Comparison of ENCODE assay signal across 19 cellular contexts in the genomic region with DNA sequence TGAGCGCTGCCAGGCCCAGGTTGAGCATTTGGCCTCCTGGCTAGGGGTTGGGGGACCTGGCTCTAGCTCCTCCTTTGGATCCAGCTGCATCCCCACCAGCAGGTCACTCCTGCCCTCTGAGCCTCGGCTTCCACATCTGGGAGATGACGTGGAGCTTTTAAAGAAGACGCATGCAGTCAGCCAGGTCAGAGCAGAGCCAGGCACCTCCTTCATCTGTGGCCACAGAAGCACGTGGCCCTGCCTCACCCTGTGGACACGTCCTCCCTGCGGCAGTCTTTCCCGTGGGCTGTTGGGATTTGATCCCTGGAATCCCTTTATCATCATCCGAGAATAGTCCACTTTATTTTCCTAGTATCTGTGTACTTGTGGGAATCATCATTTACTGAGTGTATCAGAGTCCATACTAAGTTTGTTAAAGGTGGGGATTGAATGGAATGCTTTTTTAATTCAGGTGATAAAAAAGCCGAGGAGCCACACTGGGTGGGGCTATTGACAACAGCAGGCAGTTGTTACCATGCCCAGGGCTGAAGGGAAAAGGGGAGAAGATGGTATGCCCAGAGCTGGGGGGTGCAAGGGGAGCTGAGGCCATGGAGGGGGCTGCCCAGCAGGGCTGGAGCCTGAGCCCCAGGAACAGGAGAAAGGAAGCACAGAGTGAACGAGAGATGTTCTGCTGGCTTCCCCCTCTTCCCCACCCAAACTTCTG.
"Had no signal": no experiment of that assay in that cellular context is flagged by ENCODE, and none has a peak within 500 bp of the region (broad histone marks: within the 10 kb centered on the region; RNA-seq: fewer than 3 reads in every experiment).

No MANE protein-coding gene starts in this region.

- DNase-seq: esophagus squamous epithelium; foreskin fibroblast; glutamatergic neuron; kidney; left cardiac atrium; mesendoderm; naive thymus-derived CD8-positive, alpha-beta T cell; occipital lobe; psoas muscle; stimulated activated CD4-positive, alpha-beta T cell treated with anti-CD3 and anti-CD28 coated beads, Interleukin-2, amount 100 ng/mL, for 24 hours; stimulated activated CD4-positive, alpha-beta T cell treated with anti-CD3 and anti-CD28 coated beads, Interleukin-4, amount 100 ng/mL, for 4 hours; stimulated activated naive CD4-positive, alpha-beta T cell; uterus had no signal

- H3K36me3 Mint-ChIP-seq: naive thymus-derived CD8-positive, alpha-beta T cell had no signal

- H3K79me2 ChIP-seq: parathyroid adenoma had no signal

- H3K4me1 ChIP-seq: esophagus squamous epithelium, gastroesophageal sphincter, parathyroid adenoma, psoas muscle, upper lobe of left lung, uterus had no signal

- H3K9me3 ChIP-seq: esophagus squamous epithelium, gastroesophageal sphincter, psoas muscle, upper lobe of left lung, uterus had no signal

- H3K36me3 ChIP-seq: esophagus squamous epithelium, gastroesophageal sphincter, upper lobe of left lung, uterus had no signal

- H3K4me3 Mint-ChIP-seq: central memory CD8-positive, alpha-beta T cell; dendritic cell treated with granulocyte-macrophage colony-stimulating factor and Interleukin-4, amounts not matched to agents 40 ng/mL and 50 ng/mL, for 4 days; naive thymus-derived CD8-positive, alpha-beta T cell had no signal

- H3K27ac ChIP-seq: esophagus squamous epithelium, gastroesophageal sphincter, parathyroid adenoma, psoas muscle, upper lobe of left lung, uterus had no signal

- ATAC-seq: gastroesophageal sphincter; left cardiac atrium; naive thymus-derived CD8-positive, alpha-beta T cell; psoas muscle; sciatic nerve had no signal

- H3K9me3 Mint-ChIP-seq: dendritic cell treated with granulocyte-macrophage colony-stimulating factor and Interleukin-4, amounts not matched to agents 40 ng/mL and 50 ng/mL, for 4 days had no signal

- H3K27me3 Mint-ChIP-seq: central memory CD8-positive, alpha-beta T cell; dendritic cell treated with granulocyte-macrophage colony-stimulating factor and Interleukin-4, amounts not matched to agents 40 ng/mL and 50 ng/mL, for 4 days had no signal

- H3K9ac ChIP-seq: parathyroid adenoma had no signal

- H3K4me3 ChIP-seq: esophagus squamous epithelium, gastroesophageal sphincter, psoas muscle, upper lobe of left lung, uterus had no signal

- H3K27me3 ChIP-seq: esophagus squamous epithelium, upper lobe of left lung, uterus had no signal

- H3K27ac Mint-ChIP-seq: dendritic cell treated with granulocyte-macrophage colony-stimulating factor and Interleukin-4, amounts not matched to agents 40 ng/mL and 50 ng/mL, for 4 days; naive thymus-derived CD8-positive, alpha-beta T cell had no signal

- H3K4me1 Mint-ChIP-seq: central memory CD8-positive, alpha-beta T cell; naive thymus-derived CD8-positive, alpha-beta T cell had no signal

- H2AFZ ChIP-seq: parathyroid adenoma had no signal
